ENCODE assay signal across 18 cellular contexts in the genomic region with DNA sequence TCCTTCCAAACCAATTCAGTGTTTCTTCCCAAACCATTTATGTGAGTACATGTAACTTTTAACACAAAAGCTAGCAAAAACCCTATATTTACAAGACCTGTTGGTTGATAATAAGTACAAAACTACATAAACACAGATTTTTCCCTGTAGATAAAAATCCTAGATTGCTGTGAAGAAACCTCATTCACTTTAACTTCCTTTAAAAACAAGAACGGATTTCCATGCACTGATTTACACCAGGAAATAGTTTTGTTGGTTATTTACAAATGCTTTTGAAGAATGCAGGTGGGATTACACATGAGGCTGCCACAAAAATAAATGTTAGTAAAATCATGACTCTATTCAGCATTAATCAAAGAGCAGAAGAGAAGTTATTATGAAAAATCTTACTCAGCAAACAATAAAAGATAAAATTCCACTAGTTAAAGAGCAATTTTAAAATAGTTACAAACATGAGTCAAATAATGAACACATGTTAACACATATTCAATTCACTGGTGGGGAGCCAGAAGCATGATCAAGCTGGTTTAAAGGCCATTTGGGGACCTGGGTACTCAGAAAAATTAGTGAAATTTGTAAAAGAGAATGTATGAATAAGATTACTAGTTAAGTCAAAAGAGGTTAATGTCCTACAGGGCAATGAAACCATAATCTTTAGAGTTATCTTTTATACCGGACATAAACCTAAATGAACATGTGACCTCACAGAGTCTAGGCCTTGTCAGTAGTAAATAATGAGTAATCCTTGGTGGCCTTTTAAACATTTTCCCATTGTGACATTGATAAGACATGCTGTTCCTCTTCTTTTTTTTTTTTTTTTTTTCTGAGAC.
A peak's percentile ranks its signal among the peaks of the same experiment; 100 is the strongest.
DNase-seq lines count a peak whose midpoint lies in the region; ATAC-seq, FAIRE-seq and TF ChIP-seq lines count a peak whose summit lies in the region.
"Had no signal": no experiment of that assay in that cellular context is flagged by ENCODE, and none has a peak within 500 bp of the region (broad histone marks: within the 10 kb centered on the region; RNA-seq: fewer than 3 reads in every experiment).

No MANE protein-coding gene starts in this region.

- no peaks in the 10 kb centered on the region for H3K36me3 Mint-ChIP-seq in WTC11
- H3K36me3 Mint-ChIP-seq: natural killer cell treated with Interleukin-12 subunit alpha and Interleukin-12 subunit beta and Interleukin-15 and Interleukin-18, amount 100 ng/mL, for 72 hours had no signal

- FAIRE-seq in islet of Langerhans (lab: Jason Lieb, UNC): peak; percentile 69
- FAIRE-seq in GM19239 (lab: Jason Lieb, UNC): no peak

- no peak overlapping the region for H3K4me3 ChIP-seq in AG10803 (ENCODE audit: low read length)

- DNase-seq in AG10803 (ENCODE audit: low read depth) (peak; percentile 38), HEK293T (ENCODE audit: extremely low spot score) (no peak), WTC11 (ENCODE audit: low spot score) (no peak), GM19239 (ENCODE audit: insufficient read length, low spot score) (no peak), SHP77 treated with DMSO at 0.1 percent for 48 hours (lab: John Stamatoyannopoulos, UW) (no peak), cortex of kidney (lab: John Stamatoyannopoulos, UW) (no peak)
- DNase-seq in activated T-cell treated with anti-CD3 and anti-CD28 coated beads, Interleukin-2, amount 50 U/mL, for 1 hour: no peak
- DNase-seq: activated CD4-positive, alpha-beta T cell treated with anti-CD3 and anti-CD28 coated beads, Interleukin-2, amount 50 U/mL, for 48 hours; activated effector memory CD4-positive, alpha-beta T cell treated with anti-CD3 and anti-CD28 coated beads, Interleukin-2, amount 50 U/mL, for 16 hours; C1 segment of cervical spinal cord; effector CD8-positive, alpha-beta T cell; GOT3; NCI-H1105; NCI-H446 treated with DMSO at 0.1 percent for 48 hours; right cardiac atrium; T-helper 17 cell had no signal

- H3K27me3 Mint-ChIP-seq in WTC11 (ENCODE audit: low read depth): no peaks in the 10 kb centered on the region
- H3K27me3 Mint-ChIP-seq: natural killer cell treated with Interleukin-12 subunit alpha and Interleukin-12 subunit beta and Interleukin-15 and Interleukin-18, amount 100 ng/mL, for 72 hours; T-helper 17 cell had no signal

- ATAC-seq in WTC11: no peak
- ATAC-seq: natural killer cell treated with Interleukin-12 subunit alpha and Interleukin-12 subunit beta and Interleukin-15 and Interleukin-18, amount 100 ng/mL, for 72 hours; T-helper 17 cell had no signal

- peaks cover 73% of the 10 kb centered on the region for H3K4me1 Mint-ChIP-seq in WTC11
- H3K4me1 Mint-ChIP-seq: T-helper 17 cell had no signal

- TF ChIP-seq CTCF in AG10803 (conservative IDR thresholded peaks at IDR 0.05; ENCODE audit: low read length) (no peak), WTC11 (IDR thresholded peaks at IDR 0.05) (no peak)

- peak overlapping the region; percentile 79 for H3K27ac Mint-ChIP-seq in WTC11
- H3K27ac Mint-ChIP-seq: natural killer cell treated with Interleukin-12 subunit alpha and Interleukin-12 subunit beta and Interleukin-15 and Interleukin-18, amount 100 ng/mL, for 72 hours; T-helper 17 cell had no signal

- no peak overlapping the region for H3K4me3 Mint-ChIP-seq in WTC11
- H3K4me3 Mint-ChIP-seq: natural killer cell treated with Interleukin-12 subunit alpha and Interleukin-12 subunit beta and Interleukin-15 and Interleukin-18, amount 100 ng/mL, for 72 hours; T-helper 17 cell had no signal

- POLR2A ChIA-PET in HEK293T (lab: Yijun Ruan, JAX): no interaction called here
- POLR2A ChIA-PET in WTC11 (lab: Charles Lee): interaction anchor here (0.7 to 1.9 kb wide), 2 partner anchors 8 to 74 kb away, joined by 5 read pairs; no protein-coding TSS in a partner anchor

- CTCF ChIA-PET in HEK293T (lab: Yijun Ruan, JAX) (no interaction called here), WTC11 (lab: Charles Lee) (interaction anchor here (0.6 kb wide), 1 partner anchor 24 kb away, joined by 3 read pairs; no protein-coding TSS in a partner anchor)

- H3K9me3 Mint-ChIP-seq in WTC11: no peaks in the 10 kb centered on the region
- H3K9me3 Mint-ChIP-seq: natural killer cell treated with Interleukin-12 subunit alpha and Interleukin-12 subunit beta and Interleukin-15 and Interleukin-18, amount 100 ng/mL, for 72 hours had no signal

TF ChIP-seq in HEK293T, 16 proteins besides CTCF, POLR2A, EP300 and RAD21:
- TF ChIP-seq, protein P1, sequence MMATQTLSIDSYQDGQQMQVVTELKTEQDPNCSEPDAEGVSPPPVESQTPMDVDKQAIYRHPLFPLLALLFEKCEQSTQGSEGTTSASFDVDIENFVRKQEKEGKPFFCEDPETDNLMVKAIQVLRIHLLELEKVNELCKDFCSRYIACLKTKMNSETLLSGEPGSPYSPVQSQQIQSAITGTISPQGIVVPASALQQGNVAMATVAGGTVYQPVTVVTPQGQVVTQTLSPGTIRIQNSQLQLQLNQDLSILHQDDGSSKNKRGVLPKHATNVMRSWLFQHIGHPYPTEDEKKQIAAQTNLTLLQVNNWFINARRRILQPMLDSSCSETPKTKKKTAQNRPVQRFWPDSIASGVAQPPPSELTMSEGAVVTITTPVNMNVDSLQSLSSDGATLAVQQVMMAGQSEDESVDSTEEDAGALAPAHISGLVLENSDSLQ (IDR thresholded peaks at IDR 0.05): peak; percentile 62
- TF ChIP-seq BHLHE40 (IDR thresholded peaks at IDR 0.05; ENCODE audit: borderline replicate concordance): no peak
- no peak for TF ChIP-seq SUZ12 (IDR thresholded peaks at IDR 0.05)
- no peak for TF ChIP-seq FOXK2 (IDR thresholded peaks at IDR 0.05)
- TF ChIP-seq FOXM1 (IDR thresholded peaks at IDR 0.05; ENCODE audit: borderline replicate concordance): no peak
- TF ChIP-seq FOXA1 (IDR thresholded peaks at IDR 0.05): no peak
- TF ChIP-seq ZNF384 (IDR thresholded peaks at IDR 0.05): no peak

TF ChIP-seq in WTC11, 78 proteins besides CTCF, POLR2A, EP300 and RAD21:
- TF ChIP-seq OVOL2 (CRISPR knock-in tag; IDR thresholded peaks at IDR 0.05; ENCODE audit: borderline replicate concordance) (no peak), FOXJ3 (CRISPR knock-in tag; IDR thresholded peaks at IDR 0.05; ENCODE audit: borderline replicate concordance) (no peak)
- TF ChIP-seq, protein P2, sequence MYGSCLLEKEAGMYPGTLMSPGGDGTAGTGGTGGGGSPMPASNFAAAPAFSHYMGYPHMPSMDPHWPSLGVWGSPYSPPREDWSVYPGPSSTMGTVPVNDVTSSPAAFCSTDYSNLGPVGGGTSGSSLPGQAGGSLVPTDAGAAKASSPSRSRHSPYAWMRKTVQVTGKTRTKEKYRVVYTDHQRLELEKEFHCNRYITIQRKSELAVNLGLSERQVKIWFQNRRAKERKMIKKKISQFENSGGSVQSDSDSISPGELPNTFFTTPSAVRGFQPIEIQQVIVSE (CRISPR knock-in tag; IDR thresholded peaks at IDR 0.05; ENCODE audit: borderline replicate concordance): no peak
TF ChIP-seq in WTC11: peak in this region for 0.
